Comparison of ENCODE assay signal across 1 cellular context in genomic region chr22:27115816-27116256, GRCh38.
TF ChIP-seq lines count a peak whose summit lies in the region.

No MANE protein-coding gene starts in this region.

TF ChIP-seq in HepG2, 621 proteins besides CTCF, POLR2A, EP300 and RAD21 (continued from another document):
- TF ChIP-seq RERE (CRISPR knock-in tag; IDR thresholded peaks at IDR 0.05; ENCODE audit: low read depth) = no peak
- TF ChIP-seq ZNF691 (CRISPR knock-in tag; IDR thresholded peaks at IDR 0.05; ENCODE audit: borderline replicate concordance, low read depth) = no peak
- 0 out of 2 replicates have a peak, but pooled peaks have one; percentile 45 for TF ChIP-seq ZBTB21 (CRISPR knock-in tag; IDR thresholded peaks at IDR 0.05)
- TF ChIP-seq FOSL1 (CRISPR knock-in tag; IDR thresholded peaks at IDR 0.05; ENCODE audit: borderline replicate concordance) = no peak
- no peak for TF ChIP-seq ELF3 (CRISPR knock-in tag; IDR thresholded peaks at IDR 0.05)
- peak; percentile 62; the same call in 1 of the 2 replicates for TF ChIP-seq ARID3A (IDR thresholded peaks at IDR 0.05; ENCODE audit: low read depth, low read length)
- TF ChIP-seq KLF16 (CRISPR knock-in tag; IDR thresholded peaks at IDR 0.05) = no peak
- no peak for TF ChIP-seq SOX13 (IDR thresholded peaks at IDR 0.05)
- TF ChIP-seq SOX13 (CRISPR knock-in tag; conservative IDR thresholded peaks at IDR 0.05 in 1 of 2, IDR thresholded peaks at IDR 0.05 in 1 of 2) = no peak
- TF ChIP-seq YEATS2 (CRISPR knock-in tag; IDR thresholded peaks at IDR 0.05; ENCODE audit: borderline replicate concordance) = no peak
- TF ChIP-seq ZNF564 (CRISPR knock-in tag; IDR thresholded peaks at IDR 0.05) = no peak
- TF ChIP-seq HNF4A (CRISPR knock-in tag; IDR thresholded peaks at IDR 0.05) = peak; percentile 9; the same call in 1 of the 2 replicates
- TF ChIP-seq SNAPC2 (CRISPR knock-in tag; IDR thresholded peaks at IDR 0.05) = no peak
- no peak for TF ChIP-seq NFE2L1 (CRISPR knock-in tag; IDR thresholded peaks at IDR 0.05; ENCODE audit: borderline replicate concordance)
- TF ChIP-seq ZNF510 (CRISPR knock-in tag; IDR thresholded peaks at IDR 0.05; ENCODE audit: low read depth) = no peak
- no peak for TF ChIP-seq ZXDC (CRISPR knock-in tag; IDR thresholded peaks at IDR 0.05)
- TF ChIP-seq ZNF329 (CRISPR knock-in tag; IDR thresholded peaks at IDR 0.05; ENCODE audit: low read depth) = no peak
- TF ChIP-seq ETV5 (CRISPR knock-in tag; IDR thresholded peaks at IDR 0.05; ENCODE audit: borderline replicate concordance) = peak; percentile 41; the same call in 1 of the 2 replicates
- no peak for TF ChIP-seq IRF2 (CRISPR knock-in tag; IDR thresholded peaks at IDR 0.05)
- TF ChIP-seq FOSL2 (CRISPR knock-in tag; IDR thresholded peaks at IDR 0.05) = peak; percentile 65
